12 cellular contexts compared by ENCODE assay signal in genomic region chr10:73866621-73867020, GRCh38. TPM values are rescaled to one million over a fixed set of nuclear protein-coding genes. Genes with fewer than 3 reads are reported as not detected.
DNase-seq lines count a peak whose midpoint lies in the region; ATAC-seq, FAIRE-seq and TF ChIP-seq lines count a peak whose summit lies in the region.
"Had no signal": no experiment of that assay in that cellular context is flagged by ENCODE, and none has a peak within 500 bp of the region (broad histone marks: within the 10 kb centered on the region; RNA-seq: fewer than 3 reads in every experiment).

No MANE protein-coding gene starts in this region.

- no peak overlapping the region for H3K9ac ChIP-seq in GM12878 (ENCODE audit: control insufficient read depth, insufficient read depth, low read length)

- peak overlapping the region; percentile 96 to 100 (median 97) for H3K27ac Mint-ChIP-seq in CD4-positive, CD25-positive, alpha-beta regulatory T cell

- CTCF ChIA-PET in GM12878 (lab: Yijun Ruan, JAX): interaction anchor here (0.8 to 6.3 kb wide), 6 partner anchors 13 to 74 kb away, joined by 3 to 58 read pairs (median 5); no protein-coding TSS in a partner anchor

- no peaks in the 10 kb centered on the region for H3K9me3 Mint-ChIP-seq in CD4-positive, CD25-positive, alpha-beta regulatory T cell

- no peak for ATAC-seq in CD4-positive, CD25-positive, alpha-beta regulatory T cell (ENCODE audit: low read depth in 2 of 2)
- no peak for ATAC-seq in GM12878
- ATAC-seq in GM21619 (IDR thresholded peaks at IDR 0.05; ENCODE audit: unreplicated experiment): no peak
- ATAC-seq in GM21526 (IDR thresholded peaks at IDR 0.05; ENCODE audit: low FRiP score, unreplicated experiment): no peak

- no peak for DNase-seq in CD4-positive, CD25-positive, alpha-beta regulatory T cell
- DNase-seq in HL-60 (ENCODE audit: low read depth in 1 of 2, low spot score in 1 of 2) (no peak), GM12878 (ENCODE audit: low read depth, low spot score) (no peak), SHP77 (lab: John Stamatoyannopoulos, UW) (no peak), GM03348 (ENCODE audit: low spot score) (no peak)
- DNase-seq: activated CD8-positive, alpha-beta memory T cell treated with anti-CD3 and anti-CD28 coated beads for 24 hours; central memory CD4-positive, alpha-beta T cell; NCI-H2171; SJCRH30 had no signal

- TF ChIP-seq RAD21 in GM12878 (IDR thresholded peaks at IDR 0.05; ENCODE audit: insufficient read depth, low read depth, low read length): no peak

- no peak for TF ChIP-seq EP300 in GM12878 (IDR thresholded peaks at IDR 0.05; ENCODE audit: borderline replicate concordance in 1 of 2, control insufficient read depth in 1 of 2, low read depth in 2 of 2, low read length in 2 of 2)

- H3K36me3 ChIP-seq in CD4-positive, CD25-positive, alpha-beta regulatory T cell (ENCODE audit: control insufficient read depth, insufficient read depth, low read length): peaks cover 40% of the 10 kb centered on the region
- H3K36me3 ChIP-seq in GM12878 (ENCODE audit: control insufficient read depth in 2 of 2, insufficient read depth in 2 of 2, low read length in 1 of 2) (peaks cover 0 to 2% of the 10 kb centered on the region in 2 experiments; a peak in 3 of 4 replicates), neutrophil (peaks cover 53% of the 10 kb centered on the region)

- H3K79me2 ChIP-seq in GM12878 (ENCODE audit: control insufficient read depth, insufficient read depth, low read length): peaks cover 3% of the 10 kb centered on the region

- H3K4me3 Mint-ChIP-seq in CD4-positive, CD25-positive, alpha-beta regulatory T cell: peak overlapping the region; percentile 55 to 91 (median 86)

- no peak overlapping the region for H2AFZ ChIP-seq in GM12878 (ENCODE audit: control insufficient read depth, low read depth, low read length)

- BruUV-seq in GM12878 (replicated peaks; lab: Mats Ljungman, UMichigan): no TSS peak

- H3K9me3 ChIP-seq in CD4-positive, CD25-positive, alpha-beta regulatory T cell (ENCODE audit: control insufficient read depth in 2 of 2, low read length in 2 of 2): no peaks in the 10 kb centered on the region
- H3K9me3 ChIP-seq in GM12878 (replicated peaks; ENCODE audit: control insufficient read depth, insufficient read depth, low read length) (no peaks in the 10 kb centered on the region), neutrophil (no peaks in the 10 kb centered on the region)
- H3K9me3 ChIP-seq: SJCRH30 had no signal

- intact Hi-C loops in GM12878 (cut with micrococcal nuclease; ENCODE audit: unreplicated experiment): no loop called here

- peaks cover 10 to 99% (median 61%) of the 10 kb centered on the region in 4 donors for H3K4me1 Mint-ChIP-seq in CD4-positive, CD25-positive, alpha-beta regulatory T cell

- no peak overlapping the region for H3K4me2 ChIP-seq in GM12878 (ENCODE audit: control insufficient read depth, insufficient read depth)

- TF ChIP-seq CTCF in HL-60 (IDR thresholded peaks at IDR 0.05; ENCODE audit: insufficient read depth, low read length) (no peak), GM12878 (IDR thresholded peaks at IDR 0.05 in 2 of 3, conservative IDR thresholded peaks at IDR 0.05 in 1 of 3; ENCODE audit: control insufficient read depth in 2 of 3, extremely low read depth in 1 of 3, insufficient read depth in 1 of 3, low read depth in 3 of 3, low read length in 3 of 3) (no peak), neutrophil (IDR thresholded peaks at IDR 0.05) (no peak)

- POLR2A ChIA-PET in GM12878 (lab: Charles Lee): interaction anchor here (0.5 to 2.7 kb wide), 6 partner anchors 9 to 192 kb away, joined by 3 to 17 read pairs (median 8); partner anchors contain the start of gene CAMK2G

- H3K4me1 ChIP-seq in CD4-positive, CD25-positive, alpha-beta regulatory T cell (ENCODE audit: control insufficient read depth, insufficient read depth, low read length, poor library complexity, severe bottlenecking): peaks cover 91% of the 10 kb centered on the region
- peaks cover 24% of the 10 kb centered on the region for H3K4me1 ChIP-seq in GM12878 (ENCODE audit: control insufficient read depth, insufficient read depth, low read length)
- H3K4me1 ChIP-seq in neutrophil (ENCODE audit: control insufficient read depth in 1 of 2, insufficient read depth in 1 of 2, low read depth in 1 of 2, low read length in 1 of 2): peaks cover 98 to 99% of the 10 kb centered on the region in 2 experiments

- peak overlapping the region; percentile 79 for H3K27ac ChIP-seq in CD4-positive, CD25-positive, alpha-beta regulatory T cell (ENCODE audit: insufficient read depth, low read length, poor library complexity, severe bottlenecking)
- peak overlapping the region; percentile 86 for H3K27ac ChIP-seq in HL-60 (replicated peaks)
- peak overlapping the region; percentile 84 for H3K27ac ChIP-seq in GM12878 (ENCODE audit: control insufficient read depth, insufficient read depth)
- peak overlapping the region; percentile 99 for H3K27ac ChIP-seq in neutrophil
- H3K27ac ChIP-seq: SJCRH30 had no signal

- TF ChIP-seq POLR2A in GM12878 (IDR thresholded peaks at IDR 0.05; ENCODE audit: low read depth, low read length): no peak

- H3K4me3 ChIP-seq in CD4-positive, CD25-positive, alpha-beta regulatory T cell (ENCODE audit: low read depth, low read length): no peak overlapping the region
- no peak overlapping the region for H3K4me3 ChIP-seq in HL-60 (replicated peaks; ENCODE audit: insufficient read depth, low read length)
- no peak overlapping the region for H3K4me3 ChIP-seq in GM12878
- H3K4me3 ChIP-seq in neutrophil (ENCODE audit: low read depth in 1 of 2, low read length in 1 of 2): peak overlapping the region; percentile 66 to 71
- H3K4me3 ChIP-seq: SJCRH30 had no signal

- H3K27me3 ChIP-seq in CD4-positive, CD25-positive, alpha-beta regulatory T cell (ENCODE audit: control insufficient read depth, insufficient read depth, low read length): no peaks in the 10 kb centered on the region
- H3K27me3 ChIP-seq in HL-60 (ENCODE audit: insufficient read depth, poor library complexity, severe bottlenecking) (no peaks in the 10 kb centered on the region), GM12878 (replicated peaks in 1 of 2; ENCODE audit: control insufficient read depth in 2 of 2, insufficient read depth in 2 of 2, low read length in 1 of 2) (no peaks in the 10 kb centered on the region), neutrophil (no peaks in the 10 kb centered on the region)
- H3K27me3 ChIP-seq: SJCRH30 had no signal

- H4K20me1 ChIP-seq in GM12878 (ENCODE audit: control insufficient read depth, insufficient read depth): no peaks in the 10 kb centered on the region

- FAIRE-seq in GM12878 (lab: Jason Lieb, UNC): no peak

- RAD21 ChIA-PET in GM12878 (lab: Charles Lee; ENCODE audit: unreplicated experiment): interaction anchor here (1.1 to 12.8 kb wide), 4 partner anchors 10 to 22 kb away, joined by 3 to 149 read pairs (median 12); partner anchors contain the start of gene CAMK2G

- no peaks in the 10 kb centered on the region for H3K27me3 Mint-ChIP-seq in CD4-positive, CD25-positive, alpha-beta regulatory T cell

- WGBS in GM12878 (ENCODE audit: insufficient coverage, insufficient replicate concordance, low lambda C conversion rate, missing lambda C conversion rate): 95% methylated on average over 7 of the region's 7 CpGs

- SMC1A ChIA-PET in GM12878 (lab: Charles Lee; ENCODE audit: uncharacterized antibody, unreplicated experiment): interaction anchor here (1.2 to 7.6 kb wide), 5 partner anchors 10 to 21 kb away, joined by 3 to 58 read pairs (median 8); no protein-coding TSS in a partner anchor

- in situ Hi-C loops in GM12878 (cut with MboI): no loop called here

- H3K36me3 Mint-ChIP-seq in CD4-positive, CD25-positive, alpha-beta regulatory T cell: peaks cover 18% of the 10 kb centered on the region

RNA-seq across cellular contexts. Expression of gene CAMK2G, which starts 7.7 kb away (rescaled TPM):
- total RNA-seq in CD4-positive, CD25-positive, alpha-beta regulatory T cell: 58.8 TPM
- 1 to 10 TPM; 4.3 to 5.3 (median 4.7) TPM for polyA plus RNA-seq in CD4-positive, CD25-positive, alpha-beta regulatory T cell
- 42.9 and 44.2 TPM in 2 replicates for total RNA-seq in GM12878 (2013; cell fraction: nucleolus; rRNA removed)
- total RNA-seq in GM12878 (2014; rRNA removed) (15.9 and 18.0 TPM in 2 replicates), GM12878 (2014; rRNA removed; fragmentation: Illumina TruSeq; extraction: Trizol) (15.1 and 15.8 TPM in 2 replicates), GM12878 (2021) (18.9 and 20.9 TPM in 2 replicates)
- polyA plus RNA-seq in GM12878 (2011; ENCODE audit: low read depth): 8.6 TPM
- polyA plus RNA-seq in GM12878 (2011; rRNA removed) (14.3 and 19.7 TPM in 2 replicates), GM12878 (2014; fragmentation: Illumina TruSeq; extraction: Trizol) (21.1 and 22.9 TPM in 2 replicates), GM12878 (2014; fragmentation: Nextera tagmentation; extraction: Ambion mirVana) (1 to 10 TPM; 5.5 to 6.9 TPM), GM12878 (2014; rRNA removed) (23.4 and 24.3 TPM in 2 replicates), GM12878 (2016; fragmentation: Nextera tagmentation; extraction: Ambion mirVana) (10 to 100 TPM; 13.9 TPM)
- 19.0 and 21.6 TPM in 2 replicates for polyA plus RNA-seq in GM12878 (2011; cell fraction: cytosol; rRNA removed)
- polyA plus RNA-seq in GM12878 (2011; cell fraction: nucleus; rRNA removed): 39.5 and 45.1 TPM in 2 replicates
- 10.3 and 10.8 TPM in 2 replicates for polyA plus RNA-seq in GM12878 (2012)
- polyA minus RNA-seq in GM12878 (2011; rRNA and poly(A)+ RNA removed): 17.9 and 21.1 TPM in 2 replicates
- polyA minus RNA-seq in GM12878 (2011; cell fraction: cytosol; rRNA and poly(A)+ RNA removed): 4.0 and 7.3 TPM in 2 replicates
- polyA minus RNA-seq in GM12878 (2011; cell fraction: nucleus; rRNA and poly(A)+ RNA removed): 11.5 and 22.0 TPM in 2 replicates

RNA-seq across cellular contexts. Expression of gene PLAU, which starts 44.3 kb away (rescaled TPM):
- 0.35 TPM for total RNA-seq in CD4-positive, CD25-positive, alpha-beta regulatory T cell
- not detected for polyA plus RNA-seq in CD4-positive, CD25-positive, alpha-beta regulatory T cell
- total RNA-seq in GM12878 (2013; cell fraction: nucleolus; rRNA removed): 11.2 and 14.9 TPM in 2 replicates
- total RNA-seq in GM12878 (2014; rRNA removed) (11.2 and 11.9 TPM in 2 replicates), GM12878 (2014; rRNA removed; fragmentation: Illumina TruSeq; extraction: Trizol) (9.3 and 16.0 TPM in 2 replicates), GM12878 (2021) (15.2 and 17.1 TPM in 2 replicates)
- polyA plus RNA-seq in GM12878 (2011; ENCODE audit: low read depth): 0.20 TPM
- polyA plus RNA-seq in GM12878 (2011; rRNA removed) (2.0 and 2.5 TPM in 2 replicates), GM12878 (2014; fragmentation: Illumina TruSeq; extraction: Trizol) (10.4 and 12.8 TPM in 2 replicates), GM12878 (2014; fragmentation: Nextera tagmentation; extraction: Ambion mirVana) (1 to 10 TPM; 5.7 to 8.0 TPM), GM12878 (2014; rRNA removed) (11.1 and 12.2 TPM in 2 replicates), GM12878 (2016; fragmentation: Nextera tagmentation; extraction: Ambion mirVana) (10 to 100 TPM; 16.9 to 20.9 TPM)
- polyA plus RNA-seq in GM12878 (2011; cell fraction: cytosol; rRNA removed): 3.2 and 4.3 TPM in 2 replicates
- polyA plus RNA-seq in GM12878 (2011; cell fraction: nucleus; rRNA removed): 5.4 and 7.6 TPM in 2 replicates
- polyA plus RNA-seq in GM12878 (2012): 0.54 and 1.2 TPM in 2 replicates
- 2.0 and 2.3 TPM in 2 replicates for polyA minus RNA-seq in GM12878 (2011; rRNA and poly(A)+ RNA removed)
- 0.62 and 1.2 TPM in 2 replicates for polyA minus RNA-seq in GM12878 (2011; cell fraction: cytosol; rRNA and poly(A)+ RNA removed)
- 1.1 and 1.2 TPM in 2 replicates for polyA minus RNA-seq in GM12878 (2011; cell fraction: nucleus; rRNA and poly(A)+ RNA removed)

RNA-seq across cellular contexts. Expression of gene NDST2, which starts 55.2 kb away (rescaled TPM):
- 74.4 TPM for total RNA-seq in CD4-positive, CD25-positive, alpha-beta regulatory T cell
- polyA plus RNA-seq in CD4-positive, CD25-positive, alpha-beta regulatory T cell: 10 to 100 TPM; 20.6 to 28.5 (median 24.6) TPM
- total RNA-seq in GM12878 (2013; cell fraction: nucleolus; rRNA removed): 57.1 and 85.9 TPM in 2 replicates
- total RNA-seq in GM12878 (2014; rRNA removed): 18.0 and 18.8 TPM in 2 replicates
- total RNA-seq in GM12878 (2014; rRNA removed; fragmentation: Illumina TruSeq; extraction: Trizol): 8.9 and 10.1 TPM in 2 replicates
- 34.3 and 35.2 TPM in 2 replicates for total RNA-seq in GM12878 (2021)
- 19.1 TPM for polyA plus RNA-seq in GM12878 (2011; ENCODE audit: low read depth)
- polyA plus RNA-seq in GM12878 (2011; rRNA removed): 23.8 and 31.1 TPM in 2 replicates
- 24.8 and 31.5 TPM in 2 replicates for polyA plus RNA-seq in GM12878 (2011; cell fraction: cytosol; rRNA removed)
- 81.5 and 88.2 TPM in 2 replicates for polyA plus RNA-seq in GM12878 (2011; cell fraction: nucleus; rRNA removed)
- polyA plus RNA-seq in GM12878 (2012): 19.5 and 19.8 TPM in 2 replicates
- 16.6 and 22.6 TPM in 2 replicates for polyA plus RNA-seq in GM12878 (2014; fragmentation: Illumina TruSeq; extraction: Trizol)
- 1 to 10 TPM; 2.2 to 3.0 TPM for polyA plus RNA-seq in GM12878 (2014; fragmentation: Nextera tagmentation; extraction: Ambion mirVana)
- polyA plus RNA-seq in GM12878 (2014; rRNA removed): 31.3 and 34.7 TPM in 2 replicates
- 10 to 100 TPM; 22.7 to 24.0 TPM for polyA plus RNA-seq in GM12878 (2016; fragmentation: Nextera tagmentation; extraction: Ambion mirVana)
- polyA minus RNA-seq in GM12878 (2011; rRNA and poly(A)+ RNA removed): 26.0 and 29.3 TPM in 2 replicates
- 11.8 and 16.4 TPM in 2 replicates for polyA minus RNA-seq in GM12878 (2011; cell fraction: cytosol; rRNA and poly(A)+ RNA removed)
- 36.6 and 66.7 TPM in 2 replicates for polyA minus RNA-seq in GM12878 (2011; cell fraction: nucleus; rRNA and poly(A)+ RNA removed)

Comparison
In these comparisons a context has a peak if more than half of its experiments do, and no peak if none do; other contexts are left out.
1. H3K4me3 ChIP-seq: peak in neutrophil (2 of 2); none in CD4-positive, CD25-positive, alpha-beta regulatory T cell (single experiment), HL-60 (single experiment) and GM12878 (single experiment).
2. Peak in every context shown above with its lines, with median percentiles within 50 percentile points of each other: H3K27ac ChIP-seq.